8 cellular contexts compared by ENCODE assay signal in the genomic region with DNA sequence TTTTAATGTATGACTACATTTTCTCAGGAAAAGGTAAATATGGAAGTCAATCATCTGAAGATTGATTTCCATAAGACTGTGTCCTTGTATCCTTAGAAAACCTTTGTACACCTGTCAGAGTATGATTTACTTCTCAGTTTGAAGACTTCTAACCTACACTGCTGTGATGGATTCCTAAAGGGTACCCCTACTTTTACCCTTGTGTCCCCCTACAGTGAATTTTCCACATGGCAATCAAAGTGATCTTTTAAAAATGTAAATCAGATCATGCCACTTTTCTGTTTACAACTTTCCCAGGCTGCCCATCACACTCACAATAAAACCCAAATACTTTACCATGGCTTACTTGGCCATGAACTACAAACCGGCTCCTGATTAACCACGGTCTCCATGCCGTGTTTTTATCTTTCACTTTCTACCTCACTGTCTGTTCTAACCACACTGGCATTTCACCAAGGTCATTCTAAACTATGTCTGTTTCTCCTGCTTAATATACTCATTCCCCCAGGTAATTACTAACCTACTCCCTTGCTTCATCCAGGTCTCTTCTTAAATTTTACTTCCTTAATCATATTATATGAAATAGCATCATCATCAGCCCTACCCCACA. TPM values are rescaled to one million over a fixed set of nuclear protein-coding genes. Genes with fewer than 3 reads are reported as not detected.
DNase-seq lines count a peak whose midpoint lies in the region; ATAC-seq lines count a peak whose summit lies in the region.

No MANE protein-coding gene starts in this region.

- H3K4me3 Mint-ChIP-seq in activated CD4-positive, alpha-beta T cell treated with anti-CD3 and anti-CD28 coated beads, Interleukin-2, amount 10 ng/mL, durations not matched to agents 24 days and 14 days, result peak overlapping the region; percentile 72
- peak overlapping the region; percentile 49 for H3K4me3 Mint-ChIP-seq in T-helper 2 cell treated with Interferon-gamma antibody and Interleukin-4, amounts not matched to agents 5 μg/mL and 100 μg/mL, for 36 hours

- no peaks in the 10 kb centered on the region for H3K9me3 Mint-ChIP-seq in activated CD4-positive, alpha-beta T cell treated with anti-CD3 and anti-CD28 coated beads, Interleukin-2, amount 10 ng/mL, durations not matched to agents 24 days and 14 days
- no peaks in the 10 kb centered on the region for H3K9me3 Mint-ChIP-seq in T-helper 2 cell treated with Interferon-gamma antibody and Interleukin-4, amounts not matched to agents 5 μg/mL and 100 μg/mL, for 36 hours

- no peaks in the 10 kb centered on the region for H3K27me3 Mint-ChIP-seq in activated CD4-positive, alpha-beta T cell treated with anti-CD3 and anti-CD28 coated beads, Interleukin-2, amount 10 ng/mL, durations not matched to agents 24 days and 14 days
- H3K27me3 Mint-ChIP-seq in T-helper 2 cell treated with Interferon-gamma antibody and Interleukin-4, amounts not matched to agents 5 μg/mL and 100 μg/mL, for 36 hours (ENCODE audit: low read depth), result peaks cover 10% of the 10 kb centered on the region

- DNase-seq in activated CD4-positive, alpha-beta T cell treated with anti-CD3 and anti-CD28 coated beads, Interleukin-2, amount 10 ng/mL, durations not matched to agents 24 days and 14 days, result peak; percentile 67
- no peak for DNase-seq in activated CD4-positive, alpha-beta T cell treated with anti-CD3 and anti-CD28 coated beads for 1 hour
- no peak for DNase-seq in T-helper 2 cell treated with Interferon-gamma antibody and Interleukin-4, amounts not matched to agents 5 μg/mL and 100 μg/mL, for 36 hours (ENCODE audit: low spot score)
- DNase-seq in renal cortical epithelial cell (ENCODE audit: low read depth), result peak; percentile 77
- no peak for DNase-seq in SKM-1 (lab: John Stamatoyannopoulos, UW; ENCODE audit: unreplicated experiment)
- DNase-seq in dedifferentiated amniotic fluid mesenchymal stem cell (ENCODE audit: extremely low spot score), result no peak

- H3K4me1 Mint-ChIP-seq in activated CD4-positive, alpha-beta T cell treated with anti-CD3 and anti-CD28 coated beads, Interleukin-2, amount 10 ng/mL, durations not matched to agents 24 days and 14 days, result peaks cover 19% of the 10 kb centered on the region
- H3K4me1 Mint-ChIP-seq in T-helper 2 cell treated with Interferon-gamma antibody and Interleukin-4, amounts not matched to agents 5 μg/mL and 100 μg/mL, for 36 hours (ENCODE audit: low read depth), result peaks cover 16% of the 10 kb centered on the region

- no peaks in the 10 kb centered on the region for H3K36me3 Mint-ChIP-seq in activated CD4-positive, alpha-beta T cell treated with anti-CD3 and anti-CD28 coated beads, Interleukin-2, amount 10 ng/mL, durations not matched to agents 24 days and 14 days (ENCODE audit: low read depth)
- no peaks in the 10 kb centered on the region for H3K36me3 Mint-ChIP-seq in T-helper 2 cell treated with Interferon-gamma antibody and Interleukin-4, amounts not matched to agents 5 μg/mL and 100 μg/mL, for 36 hours (ENCODE audit: low read depth)

- peak; percentile 85 for ATAC-seq in HG02852 (IDR thresholded peaks at IDR 0.05; ENCODE audit: unreplicated experiment)
- ATAC-seq in HG03439 (IDR thresholded peaks at IDR 0.05; ENCODE audit: unreplicated experiment), result no peak

- H3K27ac Mint-ChIP-seq in activated CD4-positive, alpha-beta T cell treated with anti-CD3 and anti-CD28 coated beads, Interleukin-2, amount 10 ng/mL, durations not matched to agents 24 days and 14 days, result peak overlapping the region; percentile 63
- H3K27ac Mint-ChIP-seq in T-helper 2 cell treated with Interferon-gamma antibody and Interleukin-4, amounts not matched to agents 5 μg/mL and 100 μg/mL, for 36 hours, result peak overlapping the region; percentile 27

- intact Hi-C loops in activated CD4-positive, alpha-beta T cell treated with anti-CD3 and anti-CD28 coated beads, Interleukin-2, amount 10 ng/mL, durations not matched to agents 24 days and 14 days (cut with micrococcal nuclease), result no loop called here

RNA-seq across cellular contexts. Expression of gene DNAI7, which starts 8.1 kb away (rescaled TPM):
- total RNA-seq in activated CD4-positive, alpha-beta T cell treated with anti-CD3 and anti-CD28 coated beads, Interleukin-2, amount 10 ng/mL, durations not matched to agents 24 days and 14 days, result not detected in 2 replicates
- total RNA-seq in renal cortical epithelial cell, result 3.8 TPM in 1 of 2 replicates, not detected in the other

RNA-seq across cellular contexts. Expression of gene ETFRF1, which starts 8.1 kb away (rescaled TPM):
- total RNA-seq in activated CD4-positive, alpha-beta T cell treated with anti-CD3 and anti-CD28 coated beads, Interleukin-2, amount 10 ng/mL, durations not matched to agents 24 days and 14 days, result 9.9 TPM in 2 replicates
- total RNA-seq in renal cortical epithelial cell, result 15.8 and 37.6 TPM in 2 replicates

Comparison
In these comparisons a context has a peak if more than half of its experiments do, and no peak if none do; other contexts are left out.
1. DNase-seq: peak in activated CD4-positive, alpha-beta T cell treated with anti-CD3 and anti-CD28 coated beads, Interleukin-2, amount 10 ng/mL, durations not matched to agents 24 days and 14 days (single experiment) and renal cortical epithelial cell (single experiment); none in activated CD4-positive, alpha-beta T cell treated with anti-CD3 and anti-CD28 coated beads for 1 hour (single experiment), T-helper 2 cell treated with Interferon-gamma antibody and Interleukin-4, amounts not matched to agents 5 μg/mL and 100 μg/mL, for 36 hours (single experiment), SKM-1 (single experiment) and dedifferentiated amniotic fluid mesenchymal stem cell (single experiment).